13 cellular contexts compared by ENCODE assay signal in genomic region chr6:111585241-111585968, GRCh38. TPM values are rescaled to one million over a fixed set of nuclear protein-coding genes. Genes with fewer than 3 reads are reported as not detected.
DNase-seq lines count a peak whose midpoint lies in the region; ATAC-seq and TF ChIP-seq lines count a peak whose summit lies in the region.
"Had no signal": no experiment of that assay in that cellular context is flagged by ENCODE, and none has a peak within 500 bp of the region (broad histone marks: within the 10 kb centered on the region; RNA-seq: fewer than 3 reads in every experiment).

No MANE protein-coding gene starts in this region.

- H3K27me3 ChIP-seq in heart left ventricle: no peaks in the 10 kb centered on the region
- H3K27me3 ChIP-seq in rectal smooth muscle tissue (ENCODE audit: control insufficient read depth, insufficient read depth, low read length): no peaks in the 10 kb centered on the region
- no peaks in the 10 kb centered on the region for H3K27me3 ChIP-seq in effector memory CD4-positive, alpha-beta T cell (replicated peaks; ENCODE audit: control insufficient read depth, insufficient read depth, low read length, poor library complexity, severe bottlenecking)

- intact Hi-C loops in heart left ventricle (cut with DNase I): no loop called here

- TF ChIP-seq POLR2A in heart left ventricle (IDR thresholded peaks at IDR 0.05): no peak

- DNase-seq in ELR (ENCODE audit: low read depth) (peak; percentile 46), amniotic epithelial cell (ENCODE audit: low read depth) (peak; percentile 79), heart left ventricle (no peak), T-helper 17 cell (no peak), middle frontal gyrus (ENCODE audit: extremely low spot score, low spot score) (no peak)
- DNase-seq in effector memory CD4-positive, alpha-beta T cell: no peak
- DNase-seq: activated CD4-positive, alpha-beta memory T cell treated with anti-CD3 and anti-CD28 coated beads, Interleukin-2, amount 10 ng/mL, durations not matched to agents 7 days and 5 days; activated naive CD8-positive, alpha-beta T cell treated with anti-CD3 and anti-CD28 coated beads for 36 hours; NCI-H2227 treated with DMSO at 0.1 percent for 48 hours; stimulated activated naive CD4-positive, alpha-beta T cell treated with Interleukin-2 at 50 U/mL for 16 hours had no signal

- no peak overlapping the region for H3K4me3 Mint-ChIP-seq in T-helper 17 cell
- H3K4me3 Mint-ChIP-seq: activated CD4-positive, alpha-beta memory T cell treated with anti-CD3 and anti-CD28 coated beads, Interleukin-2, amount 10 ng/mL, durations not matched to agents 7 days and 5 days; activated naive CD8-positive, alpha-beta T cell treated with anti-CD3 and anti-CD28 coated beads for 36 hours had no signal

- H3K4me1 ChIP-seq in heart left ventricle (peaks cover 0 to 59% (median 42%) of the 10 kb centered on the region in 12 donors), rectal smooth muscle tissue (ENCODE audit: control insufficient read depth, insufficient read depth, low read length) (no peaks in the 10 kb centered on the region)
- H3K4me1 ChIP-seq in effector memory CD4-positive, alpha-beta T cell (ENCODE audit: control insufficient read depth, insufficient read depth, low read length, poor library complexity, severe bottlenecking): no peaks in the 10 kb centered on the region

- no peak overlapping the region for H3K27ac Mint-ChIP-seq in T-helper 17 cell
- H3K27ac Mint-ChIP-seq: activated CD4-positive, alpha-beta memory T cell treated with anti-CD3 and anti-CD28 coated beads, Interleukin-2, amount 10 ng/mL, durations not matched to agents 7 days and 5 days had no signal

- no peak overlapping the region for H3K9ac ChIP-seq in rectal smooth muscle tissue (ENCODE audit: low read length)

- no peak for TF ChIP-seq CTCF in heart left ventricle (IDR thresholded peaks at IDR 0.05)

- H3K4me3 ChIP-seq in heart left ventricle (no peak overlapping the region), rectal smooth muscle tissue (ENCODE audit: low read length) (no peak overlapping the region)
- no peak overlapping the region for H3K4me3 ChIP-seq in effector memory CD4-positive, alpha-beta T cell (ENCODE audit: insufficient read depth, low read depth, low read length, poor library complexity, severe bottlenecking)

- H3K36me3 ChIP-seq in heart left ventricle: peaks cover 0 to under 1% (median 0%) of the 10 kb centered on the region in 9 donors
- H3K36me3 ChIP-seq in rectal smooth muscle tissue (ENCODE audit: control insufficient read depth, insufficient read depth, low read length): peaks cover 5% of the 10 kb centered on the region
- H3K36me3 ChIP-seq in effector memory CD4-positive, alpha-beta T cell (ENCODE audit: control insufficient read depth, insufficient read depth, low read length): peaks cover under 1% of the 10 kb centered on the region

- ATAC-seq in heart left ventricle: peak in 3 of 4 donors; percentile 37 to 67 (median 47)
- ATAC-seq in T-helper 17 cell: no peak
- no peak for ATAC-seq in HG02759 (IDR thresholded peaks at IDR 0.05; ENCODE audit: unreplicated experiment)

- no peaks in the 10 kb centered on the region for H3K27me3 Mint-ChIP-seq in T-helper 17 cell
- H3K27me3 Mint-ChIP-seq: activated CD4-positive, alpha-beta memory T cell treated with anti-CD3 and anti-CD28 coated beads, Interleukin-2, amount 10 ng/mL, durations not matched to agents 7 days and 5 days; activated naive CD8-positive, alpha-beta T cell treated with anti-CD3 and anti-CD28 coated beads for 36 hours had no signal

- WGBS in heart left ventricle, 4 donors: 59 to 67% (median 65%) methylated on average over 5 of the region's 5 CpGs

- H3K27ac ChIP-seq in heart left ventricle: peak overlapping the region in 10 of 12 donors; percentile 18 to 61 (median 33)
- peak overlapping the region; percentile 6 for H3K27ac ChIP-seq in rectal smooth muscle tissue (ENCODE audit: low read depth, low read length)
- no peak overlapping the region for H3K27ac ChIP-seq in effector memory CD4-positive, alpha-beta T cell (ENCODE audit: insufficient read depth, low read length, poor library complexity, severe bottlenecking)
- H3K27ac ChIP-seq: C4-2B had no signal

- H3K9me3 ChIP-seq in heart left ventricle (no peaks in the 10 kb centered on the region), T-helper 17 cell (ENCODE audit: control insufficient read depth, low read length, poor library complexity, severe bottlenecking) (no peaks in the 10 kb centered on the region)
- no peaks in the 10 kb centered on the region for H3K9me3 ChIP-seq in effector memory CD4-positive, alpha-beta T cell (ENCODE audit: control insufficient read depth, low read length)

- peaks cover 59% of the 10 kb centered on the region for H3K4me1 Mint-ChIP-seq in T-helper 17 cell

- peaks cover 11% of the 10 kb centered on the region for H3K36me3 Mint-ChIP-seq in T-helper 17 cell (ENCODE audit: low read depth)

RNA-seq across cellular contexts. Expression of gene TRAF3IP2, which starts 20.3 kb away (rescaled TPM):
- 10 to 100 TPM in 8 of 9 donors, 1 to 10 TPM in 1; 7.4 to 19.4 (median 12.9) TPM for total RNA-seq in heart left ventricle
- polyA plus RNA-seq in heart left ventricle: 10 to 100 TPM; 10.5 to 14.4 TPM
- total RNA-seq in T-helper 17 cell: 10 to 100 TPM; 19.9 to 33.5 TPM

Comparison
In these comparisons a context has a peak if more than half of its experiments do, and no peak if none do; other contexts are left out.
1. DNase-seq: peak in ELR (single experiment) and amniotic epithelial cell (single experiment); none in heart left ventricle (0 of 5), T-helper 17 cell (0 of 3), effector memory CD4-positive, alpha-beta T cell (0 of 3) and middle frontal gyrus (single experiment).
2. ATAC-seq: peak in heart left ventricle (3 of 4); none in T-helper 17 cell (single experiment) and HG02759 (single experiment).